18 cellular contexts compared by ENCODE assay signal in genomic region chr5:138784590-138784989, GRCh38.
"Had no signal": no experiment of that assay in that cellular context is flagged by ENCODE, and none has a peak within 500 bp of the region (broad histone marks: within the 10 kb centered on the region; RNA-seq: fewer than 3 reads in every experiment).

No MANE protein-coding gene starts in this region.

- ATAC-seq: left cardiac atrium; naive thymus-derived CD4-positive, alpha-beta T cell; right lobe of liver had no signal

- H3K4me3 ChIP-seq: lung, right lobe of liver, transverse colon had no signal

- DNase-seq: activated B cell treated with CpG ODN at 0.5 μM for 24 hours; activated CD4-positive, alpha-beta T cell treated with anti-CD3 and anti-CD28 coated beads, Interleukin-2, amount 50 U/mL, for 1 hour; activated gamma-delta T cell; activated T-cell treated with anti-CD3 and anti-CD28 coated beads, Interleukin-2, amount 50 U/mL, for 48 hours; anterior cingulate cortex; caudate nucleus; cortex of kidney; effector memory CD4-positive, alpha-beta T cell; glutamatergic neuron; immature natural killer cell; left cardiac atrium; naive thymus-derived CD4-positive, alpha-beta T cell; right lobe of liver; stimulated activated CD4-positive, alpha-beta T cell treated with anti-CD3 and anti-CD28 coated beads, Interleukin-2, amount 100 ng/mL, for 24 hours; stimulated activated naive CD4-positive, alpha-beta T cell; substantia nigra; transverse colon had no signal
